8 cellular contexts compared by ENCODE assay signal in genomic region chr4:40856836-40857362, GRCh38.
DNase-seq lines count a peak whose midpoint lies in the region; ATAC-seq, FAIRE-seq and TF ChIP-seq lines count a peak whose summit lies in the region.

No MANE protein-coding gene starts in this region.

- peak overlapping the region; percentile 72 for H3K4me2 ChIP-seq in GM23338

- POLR2A ChIA-PET in activated B cell treated with CpG ODN at 0.5 μM for 24 hours (lab: Charles Lee) = interaction anchor here (1.1 kb wide), 1 partner anchor 12 kb away, joined by 3 read pairs; no protein-coding TSS in a partner anchor

- no peak for TF ChIP-seq CTCF in GM06990 (IDR thresholded peaks at IDR 0.05; ENCODE audit: insufficient read depth, low read length, poor library complexity, severe bottlenecking)
- TF ChIP-seq CTCF in GM23338 (conservative IDR thresholded peaks at IDR 0.05; ENCODE audit: low read depth in 2 of 2) = no peak
- TF ChIP-seq CTCF in activated B cell treated with CpG ODN at 0.5 μM for 24 hours (IDR thresholded peaks at IDR 0.05) = no peak
- TF ChIP-seq CTCF in coronary artery (IDR thresholded peaks at IDR 0.05) = no peak
- TF ChIP-seq CTCF in right lobe of liver (IDR thresholded peaks at IDR 0.05) = no peak

- peak; percentile 96 for ATAC-seq in GM23338
- peak; percentile 97 for ATAC-seq in activated B cell treated with CpG ODN at 0.5 μM for 24 hours (ENCODE audit: low read depth)
- peak; percentile 65 to 83 (median 75) for ATAC-seq in right lobe of liver

- H3K9me3 ChIP-seq in right lobe of liver = no peaks in the 10 kb centered on the region

- H3K4me3 Mint-ChIP-seq in GM23338 (peak overlapping the region; percentile 84), activated B cell treated with CpG ODN at 0.5 μM for 24 hours (peak overlapping the region; percentile 84)

- H3K36me3 ChIP-seq in GM06990 (ENCODE audit: control insufficient read depth, insufficient read depth, low read length) = no peaks in the 10 kb centered on the region
- peaks cover 5% of the 10 kb centered on the region; the same call in 1 of the 2 replicates for H3K36me3 ChIP-seq in GM23338 (ENCODE audit: insufficient read depth)
- H3K36me3 ChIP-seq in right lobe of liver = no peaks in the 10 kb centered on the region

- intact Hi-C loops in activated B cell treated with CpG ODN at 0.5 μM for 24 hours (cut with micrococcal nuclease) = loop anchor here (1.0 kb wide), 1 partner anchor 16 kb away; no protein-coding TSS in a partner anchor
- intact Hi-C loops in right lobe of liver (cut with DNase I) = no loop called here

- CTCF ChIA-PET in activated B cell treated with CpG ODN at 0.5 μM for 24 hours (lab: Charles Lee) = interaction anchor here (0.9 to 1.7 kb wide), 3 partner anchors 13 to 16 kb away, joined by 3 to 7 read pairs (median 5); no protein-coding TSS in a partner anchor

- no peaks in the 10 kb centered on the region for H3K27me3 ChIP-seq in GM06990 (replicated peaks; ENCODE audit: control insufficient read depth, insufficient read depth, low read length)
- H3K27me3 ChIP-seq in GM23338 (ENCODE audit: insufficient read depth) = no peaks in the 10 kb centered on the region
- no peaks in the 10 kb centered on the region for H3K27me3 ChIP-seq in right lobe of liver

- FAIRE-seq in H54 (lab: Jason Lieb, UNC) = no peak

- no peaks in the 10 kb centered on the region for H3K9me2 ChIP-seq in GM23338 (ENCODE audit: insufficient read depth)

- H3K4me1 Mint-ChIP-seq in GM23338 = peaks cover 12% of the 10 kb centered on the region
- peaks cover 29% of the 10 kb centered on the region for H3K4me1 Mint-ChIP-seq in activated B cell treated with CpG ODN at 0.5 μM for 24 hours

- H3K4me3 ChIP-seq in GM06990 (replicated peaks; ENCODE audit: low read depth, low read length) (peak overlapping the region; percentile 54), GM23338 (peak overlapping the region; percentile 64), coronary artery (peak overlapping the region; percentile 67), right lobe of liver (no peak overlapping the region)

- H3K4me1 ChIP-seq in GM23338 (ENCODE audit: insufficient read depth) = peaks cover 10% of the 10 kb centered on the region
- no peaks in the 10 kb centered on the region for H3K4me1 ChIP-seq in right lobe of liver

- DNase-seq in GM06990 (ENCODE audit: extremely low read depth, insufficient read length) (peak; percentile 79), GM23338 (ENCODE audit: low spot score) (peak; percentile 95), NCI-H1092 (lab: John Stamatoyannopoulos, UW) (peak; percentile 71), activated B cell treated with CpG ODN at 0.5 μM for 24 hours (peak; percentile 65), coronary artery (ENCODE audit: low spot score) (no peak), right lobe of liver (peak in 2 of 3 donors; percentile 46 to 60), H54 (ENCODE audit: insufficient read length, low spot score) (no peak)
- DNase-seq in stimulated activated CD4-positive, alpha-beta T cell treated with anti-CD3 and anti-CD28 coated beads, TNF-alpha, amount 100 ng/mL, for 24 hours (ENCODE audit: low read depth in 3 of 3) = peak; percentile 13 to 65 (median 40)

- H2AFZ ChIP-seq in GM23338 = peak overlapping the region; percentile 74; the same call in 1 of the 2 replicates

- peak overlapping the region; percentile 92 for H3K27ac Mint-ChIP-seq in GM23338
- H3K27ac Mint-ChIP-seq in activated B cell treated with CpG ODN at 0.5 μM for 24 hours = peak overlapping the region; percentile 7

- no peaks in the 10 kb centered on the region; the same call in 1 of the 2 replicates for H4K20me1 ChIP-seq in GM23338 (replicated peaks; ENCODE audit: insufficient read depth)

- H3K27me3 Mint-ChIP-seq in GM23338 (ENCODE audit: insufficient read depth, low read depth, poor library complexity) (peaks cover 18% of the 10 kb centered on the region), activated B cell treated with CpG ODN at 0.5 μM for 24 hours (peaks cover 13% of the 10 kb centered on the region)

- WGBS in right lobe of liver (ENCODE audit: insufficient coverage, low coverage, low lambda C conversion rate, missing lambda C conversion rate) = no CpG with 5 or more reads among the region's 51 CpGs

- no peaks in the 10 kb centered on the region for H3F3A ChIP-seq in GM23338 (replicated peaks; ENCODE audit: low read depth)

- peaks cover 21% of the 10 kb centered on the region for H3K36me3 Mint-ChIP-seq in GM23338 (ENCODE audit: low read depth)
- no peaks in the 10 kb centered on the region for H3K36me3 Mint-ChIP-seq in activated B cell treated with CpG ODN at 0.5 μM for 24 hours (ENCODE audit: low read depth)

- TF ChIP-seq POLR2A in right lobe of liver (IDR thresholded peaks at IDR 0.05) = no peak
- no peak for TF ChIP-seq POLR2A in H54 (IDR thresholded peaks at IDR 0.05; ENCODE audit: low read depth, low read length)

- H3K9me3 Mint-ChIP-seq in GM23338 (no peaks in the 10 kb centered on the region), activated B cell treated with CpG ODN at 0.5 μM for 24 hours (no peaks in the 10 kb centered on the region)

- peak overlapping the region; percentile 72; the same call in 1 of the 2 replicates for H3K27ac ChIP-seq in GM23338 (ENCODE audit: low read depth)
- H3K27ac ChIP-seq in coronary artery = no peak overlapping the region
- no peak overlapping the region for H3K27ac ChIP-seq in right lobe of liver

- peaks cover 44% of the 10 kb centered on the region for H3K79me2 ChIP-seq in GM23338 (replicated peaks; ENCODE audit: insufficient read depth)

TF ChIP-seq in GM23338, 12 proteins besides CTCF, POLR2A, EP300 and RAD21:
- TF ChIP-seq ZNF331 (CRISPR knock-in tag; IDR thresholded peaks at IDR 0.05; ENCODE audit: low read depth) (no peak), POLR2AphosphoS5 (IDR thresholded peaks at IDR 0.05; ENCODE audit: low read depth) (peak; percentile 94)

Comparison
In these comparisons a context has a peak if more than half of its experiments do, and no peak if none do; other contexts are left out.
1. DNase-seq: peak in GM06990 (single experiment), GM23338 (single experiment), NCI-H1092 (single experiment), activated B cell treated with CpG ODN at 0.5 μM for 24 hours (single experiment), right lobe of liver (2 of 3) and stimulated activated CD4-positive, alpha-beta T cell treated with anti-CD3 and anti-CD28 coated beads, TNF-alpha, amount 100 ng/mL, for 24 hours (3 of 3); none in coronary artery (single experiment) and H54 (single experiment).
2. H3K4me3 ChIP-seq: peak in GM06990 (single experiment), GM23338 (single experiment) and coronary artery (single experiment); none in right lobe of liver (0 of 3).
3. Peak in every context shown above with its lines, with median percentiles within 50 percentile points of each other: ATAC-seq.